ENCODE assay signal across 8 cellular contexts in genomic region chr6:150334790-150335783, GRCh38. TPM values are rescaled to one million over a fixed set of nuclear protein-coding genes. Genes with fewer than 3 reads are reported as not detected.
DNase-seq lines count a peak whose midpoint lies in the region; ATAC-seq, FAIRE-seq and TF ChIP-seq lines count a peak whose summit lies in the region.

No MANE protein-coding gene starts in this region.

- H3K4ac ChIP-seq in H1 (replicated peaks; ENCODE audit: insufficient read length, low read depth, low read length) = no peak overlapping the region
- no peak overlapping the region for H3K4ac ChIP-seq in mesendoderm (ENCODE audit: low read depth, low read length)

- no peaks in the 10 kb centered on the region; the same call in 1 of the 2 replicates for H3K23me2 ChIP-seq in H1 (ENCODE audit: low read depth, low read length)

- H2AK5ac ChIP-seq in H1 (ENCODE audit: low read depth, low read length) = no peak overlapping the region
- no peak overlapping the region for H2AK5ac ChIP-seq in mesendoderm (ENCODE audit: low read length)

- peak; percentile 2 for DNase-seq in NCI-H2029 (lab: John Stamatoyannopoulos, UW)
- no peak for DNase-seq in NCI-H2029 treated with DMSO at 0.1 percent for 48 hours (lab: John Stamatoyannopoulos, UW)
- DNase-seq in HEK293T (ENCODE audit: extremely low spot score) = peak; percentile 64
- peak; percentile 60 for DNase-seq in RWPE1 (ENCODE audit: low spot score)
- DNase-seq in H1 (ENCODE audit: low read depth in 1 of 2, low spot score in 2 of 2) = no peak
- peak; percentile 65 for DNase-seq in mesendoderm

- H3K27me3 ChIP-seq in H1 (replicated peaks in 1 of 4; ENCODE audit: control insufficient read depth in 3 of 4, extremely low read depth in 1 of 4, insufficient read depth in 3 of 4, low read length in 3 of 4) (no peaks in the 10 kb centered on the region), mesendoderm (ENCODE audit: insufficient read depth, low read length, poor library complexity) (no peaks in the 10 kb centered on the region)

- peak; percentile 86 to 88 for TF ChIP-seq RAD21 in H1 (IDR thresholded peaks at IDR 0.05 in 1 of 2, conservative IDR thresholded peaks at IDR 0.05 in 1 of 2; ENCODE audit: low read depth in 2 of 2, low read length in 2 of 2)

- H4K91ac ChIP-seq in H1 (replicated peaks; ENCODE audit: insufficient read length, low read length) = no peak overlapping the region

- H4K20me1 ChIP-seq in H1 (replicated peaks in 1 of 2; ENCODE audit: control insufficient read depth in 1 of 2, insufficient read depth in 2 of 2, low read length in 2 of 2) = peaks cover 0 to 4% of the 10 kb centered on the region in 2 experiments

- 82% methylated on average over 7 of the region's 7 CpGs; no CpG with 5 or more reads in 1 of the 2 experiments for WGBS in H1 (ENCODE audit: extremely low coverage in 1 of 2, insufficient coverage in 1 of 2, insufficient read length in 1 of 2, insufficient replicate concordance in 2 of 2, low coverage in 1 of 2, low lambda C conversion rate in 2 of 2, missing lambda C conversion rate in 1 of 2), 2 experiments
- WGBS in mesendoderm (ENCODE audit: extremely low coverage, insufficient coverage, low lambda C conversion rate) = no CpG with 5 or more reads among the region's 7 CpGs

- H4K8ac ChIP-seq in H1 (ENCODE audit: extremely low read depth, insufficient read depth, low read length) (no peak overlapping the region), mesendoderm (ENCODE audit: low read depth, low read length) (no peak overlapping the region)

- ATAC-seq in GM21576 (IDR thresholded peaks at IDR 0.05; ENCODE audit: unreplicated experiment) = no peak
- ATAC-seq in GM18519 (IDR thresholded peaks at IDR 0.05; ENCODE audit: low FRiP score, unreplicated experiment) = no peak

- no peak for TF ChIP-seq POLR2A in H1 (IDR thresholded peaks at IDR 0.05; ENCODE audit: control extremely low read depth in 1 of 2, low read depth in 2 of 2, low read length in 2 of 2)

- H4K5ac ChIP-seq in H1 (ENCODE audit: insufficient read length, low read depth, low read length) (no peak overlapping the region), mesendoderm (ENCODE audit: low read length) (no peak overlapping the region)

- H3K56ac ChIP-seq in H1 (replicated peaks; ENCODE audit: insufficient read length, low read depth, low read length) (no peak overlapping the region), mesendoderm (ENCODE audit: low read length) (no peak overlapping the region)

- no peak overlapping the region for H2BK20ac ChIP-seq in H1 (ENCODE audit: low read length)

- TF ChIP-seq CTCF in RWPE1 (conservative IDR thresholded peaks at IDR 0.05; ENCODE audit: low read depth) (peak; percentile 87), H1 (IDR thresholded peaks at IDR 0.05; ENCODE audit: control extremely low read depth in 1 of 3, insufficient read depth in 1 of 3, low read depth in 1 of 3, low read length in 3 of 3) (peak in 2 of 3 experiments; percentile 70 to 78; a peak in 3 of 4 replicates)

- H3K4me2 ChIP-seq in H1 (ENCODE audit: insufficient read depth in 1 of 2, low read depth in 2 of 2, low read length in 2 of 2) = no peak overlapping the region
- H3K4me2 ChIP-seq in mesendoderm (ENCODE audit: low read length) = no peak overlapping the region

- FAIRE-seq in H1 (lab: Jason Lieb, UNC) = peak; percentile 69

- H3K79me2 ChIP-seq in H1 (ENCODE audit: control insufficient read depth in 1 of 2, insufficient read depth in 2 of 2, low read length in 2 of 2) (no peaks in the 10 kb centered on the region), mesendoderm (ENCODE audit: control insufficient read depth, insufficient read depth, low read length) (no peaks in the 10 kb centered on the region)

- H3K27ac ChIP-seq in RWPE1 (no peak overlapping the region), H1 (ENCODE audit: low read depth, low read length) (no peak overlapping the region), mesendoderm (ENCODE audit: low read depth, low read length) (no peak overlapping the region)

- H3K18ac ChIP-seq in H1 (ENCODE audit: extremely low read depth, low read length) = no peak overlapping the region
- no peak overlapping the region for H3K18ac ChIP-seq in mesendoderm (ENCODE audit: low read length)

- TF ChIP-seq EP300 in H1 (IDR thresholded peaks at IDR 0.05; ENCODE audit: borderline replicate concordance in 1 of 2, low read depth in 2 of 2, low read length in 2 of 2) = no peak

- H2BK5ac ChIP-seq in H1 (ENCODE audit: low read depth, low read length) (no peak overlapping the region), mesendoderm (ENCODE audit: low read length) (no peak overlapping the region)

- H3K23ac ChIP-seq in H1 (ENCODE audit: insufficient read length) = no peak overlapping the region
- H3K23ac ChIP-seq in mesendoderm (ENCODE audit: low read length) = no peak overlapping the region

- no peak overlapping the region for H2AFZ ChIP-seq in H1 (ENCODE audit: low read length)

- POLR2A ChIA-PET in HEK293T (lab: Yijun Ruan, JAX) (no interaction called here), RWPE1 (lab: Yijun Ruan, JAX; ENCODE audit: low non-redundant PET) (no interaction called here), H1 (lab: Charles Lee; ENCODE audit: partially characterized antibody) (no interaction called here)

- H2BK120ac ChIP-seq in H1 (replicated peaks; ENCODE audit: low read depth, low read length) = no peak overlapping the region
- no peak overlapping the region for H2BK120ac ChIP-seq in mesendoderm (ENCODE audit: low read depth, low read length)

- H3K9ac ChIP-seq in H1 (replicated peaks in 1 of 4; ENCODE audit: extremely low read depth in 1 of 4, low read depth in 3 of 4, low read length in 3 of 4) = no peak overlapping the region
- H3K9ac ChIP-seq in mesendoderm (ENCODE audit: low read length) = no peak overlapping the region

- H2BK12ac ChIP-seq in H1 (ENCODE audit: low read depth, low read length) = no peak overlapping the region

- H3K4me1 ChIP-seq in H1 (replicated peaks in 1 of 4; ENCODE audit: control insufficient read depth in 3 of 4, insufficient read depth in 4 of 4, low read length in 3 of 4) (no peaks in the 10 kb centered on the region), mesendoderm (ENCODE audit: control insufficient read depth, low read depth, low read length) (peaks cover 2% of the 10 kb centered on the region)

- no peaks in the 10 kb centered on the region for H3K9me3 ChIP-seq in H1 (ENCODE audit: insufficient read depth in 2 of 2, low read depth in 1 of 2, low read length in 1 of 2)

- H2BK15ac ChIP-seq in H1 (ENCODE audit: low read length) (no peak overlapping the region), mesendoderm (replicated peaks; ENCODE audit: low read depth) (no peak overlapping the region)

- H3K79me1 ChIP-seq in H1 (ENCODE audit: low read depth, low read length) = no peaks in the 10 kb centered on the region
- no peaks in the 10 kb centered on the region for H3K79me1 ChIP-seq in mesendoderm (ENCODE audit: low read length)

- H3K14ac ChIP-seq in H1 (ENCODE audit: insufficient read length) = no peak overlapping the region

- H3K4me3 ChIP-seq in H1 (ENCODE audit: extremely low read depth in 1 of 4, insufficient read depth in 2 of 4, low read depth in 3 of 4, low read length in 4 of 4) = no peak overlapping the region
- H3K4me3 ChIP-seq in mesendoderm (ENCODE audit: low read length) = no peak overlapping the region

- H3K36me3 ChIP-seq in H1 (ENCODE audit: control insufficient read depth in 2 of 4, insufficient read depth in 4 of 4, low read length in 3 of 4) = no peaks in the 10 kb centered on the region; a peak in 1 of 8 replicates
- no peaks in the 10 kb centered on the region for H3K36me3 ChIP-seq in mesendoderm (ENCODE audit: control insufficient read depth, insufficient read depth, low read length)

- CTCF ChIA-PET in HEK293T (lab: Yijun Ruan, JAX) = interaction anchor here (0.6 to 1.2 kb wide), 5 partner anchors 18 to 264 kb away, joined by 3 to 7 read pairs (median 4); no protein-coding TSS in a partner anchor
- CTCF ChIA-PET in RWPE1 (lab: Yijun Ruan, JAX) = interaction anchor here (0.5 to 1.0 kb wide), 14 partner anchors 8 to 479 kb away, joined by 3 to 6 read pairs (median 4); no protein-coding TSS in a partner anchor
- CTCF ChIA-PET in H1 (lab: Charles Lee; ENCODE audit: partially characterized antibody) = interaction anchor here (0.6 to 1.7 kb wide), 14 partner anchors 8 to 262 kb away, joined by 3 to 10 read pairs (median 3); no protein-coding TSS in a partner anchor

TF ChIP-seq in HEK293T, 16 proteins besides CTCF, POLR2A, EP300 and RAD21:
- TF ChIP-seq SUZ12 (IDR thresholded peaks at IDR 0.05) = no peak
- TF ChIP-seq SP1 (IDR thresholded peaks at IDR 0.05) = no peak
- no peak for TF ChIP-seq BHLHE40 (IDR thresholded peaks at IDR 0.05; ENCODE audit: borderline replicate concordance)

TF ChIP-seq in H1, 55 proteins besides CTCF, POLR2A, EP300 and RAD21 (continues in another document):
- TF ChIP-seq SRF (IDR thresholded peaks at IDR 0.05; ENCODE audit: low read depth, low read length) = no peak
- TF ChIP-seq KDM4A (IDR thresholded peaks at IDR 0.05; ENCODE audit: low read depth, low read length, severe bottlenecking) = no peak
- no peak for TF ChIP-seq TAF7 (optimal IDR thresholded peaks at IDR 0.05; ENCODE audit: borderline replicate concordance, low read depth, low read length)
- TF ChIP-seq SP4 (IDR thresholded peaks at IDR 0.05; ENCODE audit: low read length) = no peak
- TF ChIP-seq KDM5A (IDR thresholded peaks at IDR 0.05; ENCODE audit: low read length) = no peak
- TF ChIP-seq TCF12 (IDR thresholded peaks at IDR 0.05; ENCODE audit: low read depth, low read length) = no peak
- TF ChIP-seq HDAC2 (IDR thresholded peaks at IDR 0.05; ENCODE audit: borderline replicate concordance in 1 of 2, low read depth in 2 of 2, low read length in 2 of 2) = no peak
- no peak for TF ChIP-seq NANOG (IDR thresholded peaks at IDR 0.05; ENCODE audit: insufficient read depth, low read depth, low read length, poor library complexity, severe bottlenecking)
- no peak for TF ChIP-seq SP1 (IDR thresholded peaks at IDR 0.05; ENCODE audit: low read depth, low read length)
- TF ChIP-seq SUZ12 (IDR thresholded peaks at IDR 0.05; ENCODE audit: low read length) = no peak

RNA-seq across cellular contexts. Expression of gene IYD, which starts 33.7 kb away (rescaled TPM):
- not detected in 2 replicates for total RNA-seq in H1 (2021; fragmentation: NEBNext Ultra II Directional; extraction: Animal tissue kit (Norgen Biotek cat#: 25700))
- not detected in 2 replicates for polyA plus RNA-seq in H1 (2011; rRNA removed)
- polyA plus RNA-seq in H1 (2011; cell fraction: cytosol; rRNA removed) = not detected
- polyA plus RNA-seq in H1 (2011; cell fraction: nucleus; rRNA removed) = not detected
- polyA plus RNA-seq in H1 (2012, experiment 1 of 2) = not detected in 4 replicates
- polyA plus RNA-seq in H1 (2012, experiment 2 of 2) = not detected
- not detected for polyA plus RNA-seq in H1 (2013, experiment 1 of 2)
- polyA plus RNA-seq in H1 (2013, experiment 2 of 2) = not detected
- polyA minus RNA-seq in H1 (2011; rRNA and poly(A)+ RNA removed) = not detected in 2 replicates
- not detected for polyA minus RNA-seq in H1 (2011; cell fraction: cytosol; rRNA and poly(A)+ RNA removed)
- not detected for polyA minus RNA-seq in H1 (2011; cell fraction: nucleus; rRNA and poly(A)+ RNA removed)
- polyA plus RNA-seq in mesendoderm (2013, experiment 1 of 2) = not detected
- not detected for polyA plus RNA-seq in mesendoderm (2013, experiment 2 of 2)

Comparison
In these comparisons a context has a peak if more than half of its experiments do, and no peak if none do; other contexts are left out.
1. DNase-seq: peak in NCI-H2029 (single experiment), HEK293T (single experiment), RWPE1 (single experiment) and mesendoderm (single experiment); none in NCI-H2029 treated with DMSO at 0.1 percent for 48 hours (single experiment) and H1 (0 of 2).